In genomic region chr11:37465221-37465620, GRCh38 we compare ENCODE assay signal across 22 cellular contexts.
"Had no signal": no experiment of that assay in that cellular context is flagged by ENCODE, and none has a peak within 500 bp of the region (broad histone marks: within the 10 kb centered on the region; RNA-seq: fewer than 3 reads in every experiment).

No MANE protein-coding gene starts in this region.

- H3K27me3 ChIP-seq: MG63 had no signal

- H3K36me3 ChIP-seq: MG63 had no signal

- H3K4me3 ChIP-seq: MG63 had no signal

- DNase-seq: Karpas-422, KG1, MG63, NCI-H1092, NCI-H1105 treated with DMSO at 0.1 percent for 48 hours, NCI-H1417 treated with DMSO at 0.1 percent for 48 hours, NCI-H146, NCI-H1694 treated with DMSO at 0.1 percent for 48 hours, NCI-H1930, NCI-H2081, NCI-H2107, NCI-H2227 treated with DMSO at 0.1 percent for 48 hours, NCI-H446, NCI-H510A, NCI-H524 treated with DMSO at 0.1 percent for 48 hours, NCI-H69, NCI-H774, Right ventricle myocardium superior, RPMI8226, SIG-M5, SK-N-SH, SW 1271 had no signal

- H3K9me3 ChIP-seq: SK-N-SH had no signal
